In the genomic region with DNA sequence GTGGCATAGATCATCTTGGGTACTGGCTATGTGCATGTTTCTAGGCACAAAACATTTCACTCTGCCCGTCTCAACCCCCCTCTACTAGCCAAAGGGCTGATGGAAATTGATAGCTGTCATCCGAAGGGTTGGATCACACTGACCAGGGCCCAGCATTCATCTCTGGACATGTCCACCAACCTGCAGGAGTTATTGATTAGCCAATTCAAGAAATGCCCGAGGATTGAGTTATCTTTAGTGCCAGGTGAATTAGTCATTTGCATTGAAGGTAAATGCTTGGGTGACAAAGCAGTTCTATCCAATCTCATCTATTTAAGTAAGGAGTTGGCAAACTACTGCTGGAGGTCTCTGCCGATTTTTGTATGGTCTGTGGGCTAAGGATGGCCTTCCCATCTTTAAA, we compare ENCODE assay signal across 29 cellular contexts.
"Had no signal": no experiment of that assay in that cellular context is flagged by ENCODE, and none has a peak within 500 bp of the region (broad histone marks: within the 10 kb centered on the region; RNA-seq: fewer than 3 reads in every experiment).

No MANE protein-coding gene starts in this region.

- ATAC-seq: esophagus mucosa; foreskin keratinocyte; left lobe of liver; mucosa of descending colon; natural killer cell treated with Interleukin-12 subunit alpha and Interleukin-12 subunit beta and Interleukin-15 and Interleukin-18, amount 100 ng/mL, for 72 hours; sciatic nerve; stimulated activated effector memory CD8-positive, alpha-beta T cell treated with anti-CD3 and anti-CD28 coated beads, Interleukin-12 subunit alpha, Interleukin-12 subunit beta, amount 100 ng/mL, for 72 hours had no signal

- H3K27ac ChIP-seq: colonic mucosa, epithelial cell of prostate, foreskin keratinocyte, parathyroid adenoma, transverse colon, vagina had no signal

- H3K9me3 Mint-ChIP-seq: dendritic cell treated with granulocyte-macrophage colony-stimulating factor and Interleukin-4, amounts not matched to agents 40 ng/mL and 50 ng/mL, for 4 days; endodermal cell; immature natural killer cell; mesothelial cell of epicardium; naive B cell; natural killer cell treated with Interleukin-12 subunit alpha and Interleukin-12 subunit beta and Interleukin-15 and Interleukin-18, amount 100 ng/mL, for 72 hours; neural crest cell; stimulated activated effector memory CD8-positive, alpha-beta T cell treated with anti-CD3 and anti-CD28 coated beads, Interleukin-12 subunit alpha, Interleukin-12 subunit beta, amount 100 ng/mL, for 72 hours had no signal

- DNase-seq: colonic mucosa; effector CD8-positive, alpha-beta T cell; endodermal cell; foreskin keratinocyte; hypothalamus; immature natural killer cell; mesenchymal stem cell; mucosa of descending colon; naive B cell; stimulated activated CD4-positive, alpha-beta T cell treated with anti-CD3 and anti-CD28 coated beads, Interleukin-2, amount 100 ng/mL, for 24 hours; stimulated activated CD4-positive, alpha-beta T cell treated with anti-CD3 and anti-CD28 coated beads, Interleukin-4, amount 100 ng/mL, for 24 hours; stimulated activated naive CD4-positive, alpha-beta T cell treated with Interleukin-2 at 50 U/mL for 16 hours; stomach; substantia nigra; testis; transverse colon had no signal

- H3K4me3 Mint-ChIP-seq: dendritic cell treated with granulocyte-macrophage colony-stimulating factor and Interleukin-4, amounts not matched to agents 40 ng/mL and 50 ng/mL, for 4 days; endodermal cell; immature natural killer cell; mesothelial cell of epicardium; naive B cell; natural killer cell treated with Interleukin-12 subunit alpha and Interleukin-12 subunit beta and Interleukin-15 and Interleukin-18, amount 100 ng/mL, for 72 hours; neural crest cell; stimulated activated effector memory CD8-positive, alpha-beta T cell treated with anti-CD3 and anti-CD28 coated beads, Interleukin-12 subunit alpha, Interleukin-12 subunit beta, amount 100 ng/mL, for 72 hours had no signal

- H3K27me3 ChIP-seq: colonic mucosa, stomach, testis, transverse colon, vagina had no signal

- H2AFZ ChIP-seq: parathyroid adenoma had no signal

- H3K79me2 ChIP-seq: parathyroid adenoma had no signal

- H3K9me3 ChIP-seq: colonic mucosa, mucosa of descending colon, stomach, testis, transverse colon, vagina had no signal

- H3K9ac ChIP-seq: parathyroid adenoma had no signal

- H3K4me3 ChIP-seq: colonic mucosa, mucosa of descending colon, stomach, testis, transverse colon, vagina had no signal

- H3K4me1 ChIP-seq: foreskin keratinocyte, vagina had no signal

- H3K36me3 Mint-ChIP-seq: immature natural killer cell; mesothelial cell of epicardium; naive B cell; natural killer cell treated with Interleukin-12 subunit alpha and Interleukin-12 subunit beta and Interleukin-15 and Interleukin-18, amount 100 ng/mL, for 72 hours; stimulated activated effector memory CD8-positive, alpha-beta T cell treated with anti-CD3 and anti-CD28 coated beads, Interleukin-12 subunit alpha, Interleukin-12 subunit beta, amount 100 ng/mL, for 72 hours had no signal

- FAIRE-seq: keratinocyte had no signal

- H3K36me3 ChIP-seq: colonic mucosa, stomach, transverse colon, vagina had no signal

- H3K27ac Mint-ChIP-seq: dendritic cell treated with granulocyte-macrophage colony-stimulating factor and Interleukin-4, amounts not matched to agents 40 ng/mL and 50 ng/mL, for 4 days; endodermal cell; immature natural killer cell; mesothelial cell of epicardium; naive B cell; natural killer cell treated with Interleukin-12 subunit alpha and Interleukin-12 subunit beta and Interleukin-15 and Interleukin-18, amount 100 ng/mL, for 72 hours; progenitor cell of endocrine pancreas; stimulated activated effector memory CD8-positive, alpha-beta T cell treated with anti-CD3 and anti-CD28 coated beads, Interleukin-12 subunit alpha, Interleukin-12 subunit beta, amount 100 ng/mL, for 72 hours had no signal
